ENCODE assay signal across 19 cellular contexts in the genomic region with DNA sequence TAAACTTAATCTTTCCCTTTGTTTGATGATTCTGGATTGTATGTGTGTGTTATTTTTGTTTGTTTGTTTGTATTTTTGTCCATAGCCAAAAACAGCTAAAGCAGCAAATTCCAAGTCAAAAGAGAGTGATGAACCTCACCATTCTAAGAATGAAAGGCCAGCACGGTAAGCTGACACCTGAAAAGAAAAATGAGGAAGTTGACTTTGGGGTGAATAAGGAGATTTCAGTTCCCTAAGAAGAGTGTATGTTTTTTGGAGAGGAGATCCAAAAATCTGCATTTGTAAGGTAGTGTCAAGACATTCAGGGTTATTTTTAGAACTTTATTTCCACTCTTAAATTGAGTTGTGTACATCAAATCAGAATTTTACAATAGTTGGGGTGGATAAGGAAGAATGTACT. TPM values are rescaled to one million over a fixed set of nuclear protein-coding genes. Genes with fewer than 3 reads are reported as not detected.
A peak's percentile ranks its signal among the peaks of the same experiment; 100 is the strongest.
DNase-seq lines count a peak whose midpoint lies in the region; ATAC-seq and TF ChIP-seq lines count a peak whose summit lies in the region.
"Had no signal": no experiment of that assay in that cellular context is flagged by ENCODE, and none has a peak within 500 bp of the region (broad histone marks: within the 10 kb centered on the region; RNA-seq: fewer than 3 reads in every experiment).

No MANE protein-coding gene starts in this region.

- DNase-seq in adipocyte (ENCODE audit: low read depth): no peak
- DNase-seq in ecto neural progenitor cell (ENCODE audit: low spot score): no peak
- no peak for DNase-seq in Peyer's patch
- no peak for DNase-seq in nephron progenitor cell
- DNase-seq in KBM-7: no peak
- DNase-seq: activated CD8-positive, alpha-beta memory T cell treated with anti-CD3 and anti-CD28 coated beads, Interleukin-2, amount 50 U/mL, for 48 hours; effector memory CD4-positive, alpha-beta T cell; NCI-H1417; NCI-H446 treated with DMSO at 0.1 percent for 48 hours; T-helper 1 cell had no signal

- H3K27me3 Mint-ChIP-seq in nephron progenitor cell (ENCODE audit: low read depth, poor library complexity): peaks cover 3% of the 10 kb centered on the region
- H3K27me3 Mint-ChIP-seq: activated naive CD4-positive, alpha-beta T cell treated with anti-CD3 and anti-CD28 coated beads, Interleukin-2, amount 50 U/mL, for 24 hours had no signal

- H3K79me2 ChIP-seq in DOHH2 (ENCODE audit: control insufficient read depth, low read length): no peaks in the 10 kb centered on the region

- peak overlapping the region; percentile 17; the same call in 1 of the 2 replicates for H3K4me2 ChIP-seq in DOHH2 (ENCODE audit: low read length)

- H3K4me3 Mint-ChIP-seq in nephron progenitor cell: no peak overlapping the region
- H3K4me3 Mint-ChIP-seq: activated naive CD4-positive, alpha-beta T cell treated with anti-CD3 and anti-CD28 coated beads, Interleukin-2, amount 50 U/mL, for 24 hours had no signal

- no peak for TF ChIP-seq CTCF in DOHH2 (IDR thresholded peaks at IDR 0.05; ENCODE audit: low read depth, low read length, poor library complexity, severe bottlenecking)
- no peak for TF ChIP-seq CTCF in Peyer's patch (IDR thresholded peaks at IDR 0.05)
- no peak for TF ChIP-seq CTCF in nephron progenitor cell (IDR thresholded peaks at IDR 0.05)

- no peaks in the 10 kb centered on the region for H3K9me2 ChIP-seq in DOHH2 (replicated peaks; ENCODE audit: control insufficient read depth, low read length)

- no peak for TF ChIP-seq POLR2A in Peyer's patch (IDR thresholded peaks at IDR 0.05)

- peaks cover 60% of the 10 kb centered on the region for H3K36me3 Mint-ChIP-seq in nephron progenitor cell (ENCODE audit: low read depth)
- H3K36me3 Mint-ChIP-seq: activated naive CD4-positive, alpha-beta T cell treated with anti-CD3 and anti-CD28 coated beads, Interleukin-2, amount 50 U/mL, for 24 hours had no signal

- no peaks in the 10 kb centered on the region for H3F3A ChIP-seq in DOHH2 (ENCODE audit: control insufficient read depth, insufficient read depth)

- H3K27ac ChIP-seq in DOHH2 (ENCODE audit: low read depth, low read length) (no peak overlapping the region), Peyer's patch (no peak overlapping the region)
- H3K27ac ChIP-seq: breast epithelium, neutrophil had no signal

- in situ Hi-C loops in KBM-7 (cut with MboI; ENCODE audit: low pct_unique_long_range_greater_than_20kb, low sequenced_read_pairs): no loop called here

- no peaks in the 10 kb centered on the region for H3K9me3 Mint-ChIP-seq in nephron progenitor cell
- H3K9me3 Mint-ChIP-seq: activated naive CD4-positive, alpha-beta T cell treated with anti-CD3 and anti-CD28 coated beads, Interleukin-2, amount 50 U/mL, for 24 hours had no signal

- H3K4me1 Mint-ChIP-seq in nephron progenitor cell: no peaks in the 10 kb centered on the region
- H3K4me1 Mint-ChIP-seq: activated naive CD4-positive, alpha-beta T cell treated with anti-CD3 and anti-CD28 coated beads, Interleukin-2, amount 50 U/mL, for 24 hours had no signal

- ATAC-seq in GM21423 (IDR thresholded peaks at IDR 0.05; ENCODE audit: unreplicated experiment) (peak; percentile 60), HG03378 (IDR thresholded peaks at IDR 0.05; ENCODE audit: unreplicated experiment) (peak; percentile 56)

- H3K9ac ChIP-seq in adipocyte (ENCODE audit: low read length): peak overlapping the region; percentile 27

- no peak overlapping the region for H3K4me3 ChIP-seq in DOHH2 (ENCODE audit: low read length)
- H3K4me3 ChIP-seq in adipocyte (ENCODE audit: low read length): no peak overlapping the region
- no peak overlapping the region for H3K4me3 ChIP-seq in Peyer's patch
- H3K4me3 ChIP-seq: breast epithelium, lung, skin epidermis had no signal

- H3K36me3 ChIP-seq in DOHH2 (ENCODE audit: control insufficient read depth, low read length) (peaks cover 29% of the 10 kb centered on the region), adipocyte (ENCODE audit: control insufficient read depth, insufficient read depth, low read length, severe bottlenecking) (peaks cover 39% of the 10 kb centered on the region), Peyer's patch (peaks cover 0 to 31% (median 0%) of the 10 kb centered on the region in 3 donors)
- H3K36me3 ChIP-seq: neutrophil had no signal

- H3K4me1 ChIP-seq in DOHH2 (ENCODE audit: control insufficient read depth, low read length) (peaks cover 13% of the 10 kb centered on the region), adipocyte (ENCODE audit: control insufficient read depth, insufficient read depth, low read length) (peaks cover 51% of the 10 kb centered on the region), Peyer's patch (no peaks in the 10 kb centered on the region)

- H3K9me3 ChIP-seq in DOHH2 (ENCODE audit: control insufficient read depth, insufficient read depth, low read length) (no peaks in the 10 kb centered on the region), adipocyte (ENCODE audit: control insufficient read depth, low read length) (no peaks in the 10 kb centered on the region), Peyer's patch (no peaks in the 10 kb centered on the region)
- H3K9me3 ChIP-seq: breast epithelium, neutrophil had no signal

- no peaks in the 10 kb centered on the region for H3K27me3 ChIP-seq in DOHH2 (ENCODE audit: control insufficient read depth, low read length)
- no peaks in the 10 kb centered on the region for H3K27me3 ChIP-seq in adipocyte (replicated peaks; ENCODE audit: control insufficient read depth, insufficient read depth, low read length)
- H3K27me3 ChIP-seq in Peyer's patch: no peaks in the 10 kb centered on the region
- H3K27me3 ChIP-seq: breast epithelium, neutrophil had no signal

- no peak overlapping the region for H3K27ac Mint-ChIP-seq in nephron progenitor cell
- H3K27ac Mint-ChIP-seq: activated naive CD4-positive, alpha-beta T cell treated with anti-CD3 and anti-CD28 coated beads, Interleukin-2, amount 50 U/mL, for 24 hours had no signal

- no peaks in the 10 kb centered on the region for H4K20me1 ChIP-seq in DOHH2 (ENCODE audit: control insufficient read depth, insufficient read depth, low read depth, low read length)

RNA-seq across cellular contexts. Expression of a gene that starts 52.3 kb away (rescaled TPM):
- total RNA-seq in Peyer's patch: 1 to 10 TPM in 2 of 4 donors, not detected in 2; 1.9 to 6.6 TPM
- total RNA-seq: RPMI7951 had no signal

RNA-seq across cellular contexts. Expression of a gene that starts 53.5 kb away (rescaled TPM):
- 100 to 1,000 TPM in 2 of 4 donors, 10 to 100 TPM in 2; 68.1 to 201 (median 106) TPM for total RNA-seq in Peyer's patch
